In genomic region chr17:40558300-40558584, GRCh38 we compare ENCODE assay signal across 11 cellular contexts. TPM values are rescaled to one million over a fixed set of nuclear protein-coding genes. Genes with fewer than 3 reads are reported as not detected.
DNase-seq lines count a peak whose midpoint lies in the region; ATAC-seq and TF ChIP-seq lines count a peak whose summit lies in the region.
"Had no signal": no experiment of that assay in that cellular context is flagged by ENCODE, and none has a peak within 500 bp of the region (broad histone marks: within the 10 kb centered on the region; RNA-seq: fewer than 3 reads in every experiment).

No MANE protein-coding gene starts in this region.

- no peaks in the 10 kb centered on the region for H3K27me3 Mint-ChIP-seq in activated naive CD4-positive, alpha-beta T cell treated with anti-CD3 and anti-CD28 coated beads, Interleukin-2, amount 10 ng/mL, durations not matched to agents 7 days and 5 days
- no peaks in the 10 kb centered on the region for H3K27me3 Mint-ChIP-seq in activated T-helper 2 cell treated with anti-CD3 and anti-CD28 coated beads, Interferon-gamma antibody, Interleukin-2, Interleukin-4, amounts not matched to agents 10 μg/mL and 5 μg/mL and 100 μg/mL, durations not matched to agents 14 hours and 24 hours and 36 hours (ENCODE audit: low read depth)
- no peaks in the 10 kb centered on the region for H3K27me3 Mint-ChIP-seq in naive thymus-derived CD4-positive, alpha-beta T cell

- POLR2A ChIA-PET in naive thymus-derived CD4-positive, alpha-beta T cell (lab: Charles Lee): interaction anchor here (0.6 to 45.4 kb wide), 11 partner anchors 5 to 261 kb away, joined by 3 to 2132 read pairs (median 5); partner anchors contain the start of genes CCR7 and IGFBP4

- H3K4me1 Mint-ChIP-seq in activated naive CD4-positive, alpha-beta T cell treated with anti-CD3 and anti-CD28 coated beads, Interleukin-2, amount 10 ng/mL, durations not matched to agents 7 days and 5 days: peaks cover 83% of the 10 kb centered on the region
- peaks cover 75% of the 10 kb centered on the region for H3K4me1 Mint-ChIP-seq in activated T-helper 2 cell treated with anti-CD3 and anti-CD28 coated beads, Interferon-gamma antibody, Interleukin-2, Interleukin-4, amounts not matched to agents 10 μg/mL and 5 μg/mL and 100 μg/mL, durations not matched to agents 14 hours and 24 hours and 36 hours (ENCODE audit: low read depth)
- H3K4me1 Mint-ChIP-seq in naive thymus-derived CD4-positive, alpha-beta T cell: peaks cover 51 to 92% (median 76%) of the 10 kb centered on the region in 7 donors

- peaks cover 55 to 69% of the 10 kb centered on the region in 2 donors for H3K4me1 ChIP-seq in naive thymus-derived CD4-positive, alpha-beta T cell (ENCODE audit: control insufficient read depth in 2 of 2, insufficient read depth in 2 of 2, low read length in 2 of 2)
- peaks cover 18 to 37% (median 22%) of the 10 kb centered on the region in 4 donors for H3K4me1 ChIP-seq in transverse colon

- H3K27ac ChIP-seq in naive thymus-derived CD4-positive, alpha-beta T cell (ENCODE audit: low read depth, low read length): peak overlapping the region; percentile 99
- H3K27ac ChIP-seq in transverse colon: peak overlapping the region; percentile 46 to 53 (median 46)

- H3K36me3 ChIP-seq in naive thymus-derived CD4-positive, alpha-beta T cell (ENCODE audit: control insufficient read depth in 2 of 3, insufficient read depth in 3 of 3, low read length in 3 of 3): peaks cover 11 to 91% (median 65%) of the 10 kb centered on the region in 3 experiments
- H3K36me3 ChIP-seq in transverse colon: no peaks in the 10 kb centered on the region

- no peaks in the 10 kb centered on the region for H3K9me3 ChIP-seq in naive thymus-derived CD4-positive, alpha-beta T cell (ENCODE audit: control insufficient read depth in 2 of 3, low read length in 3 of 3)
- no peaks in the 10 kb centered on the region for H3K9me3 ChIP-seq in transverse colon

- no peak for ATAC-seq in naive thymus-derived CD4-positive, alpha-beta T cell
- no peak for ATAC-seq in HG02798 (IDR thresholded peaks at IDR 0.05; ENCODE audit: poor library complexity, unreplicated experiment)

- peak overlapping the region; percentile 84 for H3K27ac Mint-ChIP-seq in activated naive CD4-positive, alpha-beta T cell treated with anti-CD3 and anti-CD28 coated beads, Interleukin-2, amount 10 ng/mL, durations not matched to agents 7 days and 5 days
- peak overlapping the region; percentile 66 for H3K27ac Mint-ChIP-seq in activated T-helper 2 cell treated with anti-CD3 and anti-CD28 coated beads, Interferon-gamma antibody, Interleukin-2, Interleukin-4, amounts not matched to agents 10 μg/mL and 5 μg/mL and 100 μg/mL, durations not matched to agents 14 hours and 24 hours and 36 hours
- peak overlapping the region; percentile 86 to 100 (median 100) for H3K27ac Mint-ChIP-seq in naive thymus-derived CD4-positive, alpha-beta T cell

- CTCF ChIA-PET in activated naive CD4-positive, alpha-beta T cell treated with anti-CD3 and anti-CD28 coated beads, Interleukin-2, amount 10 ng/mL, durations not matched to agents 7 days and 5 days (lab: Charles Lee): interaction anchor here (2.8 to 12.4 kb wide), 5 partner anchors 10 to 198 kb away, joined by 9 to 271 read pairs (median 51); partner anchors contain the start of gene GJD3
- CTCF ChIA-PET in naive thymus-derived CD4-positive, alpha-beta T cell (lab: Charles Lee): interaction anchor here (1.0 to 16.3 kb wide), 6 partner anchors 10 to 56 kb away, joined by 3 to 425 read pairs (median 19); no protein-coding TSS in a partner anchor

- TF ChIP-seq POLR2A in transverse colon (IDR thresholded peaks at IDR 0.05): no peak

- intact Hi-C loops in activated T-helper 2 cell treated with anti-CD3 and anti-CD28 coated beads, Interferon-gamma antibody, Interleukin-2, Interleukin-4, amounts not matched to agents 10 μg/mL and 5 μg/mL and 100 μg/mL, durations not matched to agents 14 hours and 24 hours and 36 hours (cut with micrococcal nuclease): no loop called here
- intact Hi-C loops in naive thymus-derived CD4-positive, alpha-beta T cell (cut with micrococcal nuclease): no loop called here
- intact Hi-C loops in transverse colon (cut with DNase I; ENCODE audit: low total_unique reads): no loop called here

- 84 to 91% methylated on average over 7 of the region's 7 CpGs for WGBS in transverse colon (ENCODE audit: low coverage in 1 of 2), 2 donors

- no peak for DNase-seq in activated naive CD4-positive, alpha-beta T cell treated with anti-CD3 and anti-CD28 coated beads, Interleukin-2, amount 10 ng/mL, durations not matched to agents 7 days and 5 days
- no peak for DNase-seq in activated naive CD4-positive, alpha-beta T cell treated with anti-CD3 and anti-CD28 coated beads, Interleukin-2, amount 50 U/mL, for 16 hours
- no peak for DNase-seq in activated T-helper 2 cell treated with anti-CD3 and anti-CD28 coated beads, Interferon-gamma antibody, Interleukin-2, Interleukin-4, amounts not matched to agents 10 μg/mL and 5 μg/mL and 100 μg/mL, durations not matched to agents 14 hours and 24 hours and 36 hours (ENCODE audit: low spot score)
- no peak for DNase-seq in naive thymus-derived CD4-positive, alpha-beta T cell
- no peak for DNase-seq in transverse colon
- no peak for DNase-seq in stimulated activated CD4-positive, alpha-beta T cell treated with anti-CD3 and anti-CD28 coated beads, Interleukin-2, amount 100 ng/mL, for 48 hours
- DNase-seq in HPDE6-E6E7 (ENCODE audit: extremely low spot score): no peak
- DNase-seq: activated CD4-positive, alpha-beta T cell treated with anti-CD3 and anti-CD28 coated beads for 1 hour; GOT3; NCI-H446 had no signal

- no peaks in the 10 kb centered on the region for H3K9me3 Mint-ChIP-seq in activated naive CD4-positive, alpha-beta T cell treated with anti-CD3 and anti-CD28 coated beads, Interleukin-2, amount 10 ng/mL, durations not matched to agents 7 days and 5 days
- H3K9me3 Mint-ChIP-seq in activated T-helper 2 cell treated with anti-CD3 and anti-CD28 coated beads, Interferon-gamma antibody, Interleukin-2, Interleukin-4, amounts not matched to agents 10 μg/mL and 5 μg/mL and 100 μg/mL, durations not matched to agents 14 hours and 24 hours and 36 hours: no peaks in the 10 kb centered on the region
- peaks cover 0 to 5% (median 0%) of the 10 kb centered on the region in 11 donors for H3K9me3 Mint-ChIP-seq in naive thymus-derived CD4-positive, alpha-beta T cell

- peaks cover 95% of the 10 kb centered on the region for H3K36me3 Mint-ChIP-seq in activated naive CD4-positive, alpha-beta T cell treated with anti-CD3 and anti-CD28 coated beads, Interleukin-2, amount 10 ng/mL, durations not matched to agents 7 days and 5 days
- H3K36me3 Mint-ChIP-seq in activated T-helper 2 cell treated with anti-CD3 and anti-CD28 coated beads, Interferon-gamma antibody, Interleukin-2, Interleukin-4, amounts not matched to agents 10 μg/mL and 5 μg/mL and 100 μg/mL, durations not matched to agents 14 hours and 24 hours and 36 hours (ENCODE audit: low read depth): peaks cover 97% of the 10 kb centered on the region
- H3K36me3 Mint-ChIP-seq in naive thymus-derived CD4-positive, alpha-beta T cell: peaks cover 32 to 79% (median 67%) of the 10 kb centered on the region in 5 donors

- peak overlapping the region; percentile 91 for H3K4me3 Mint-ChIP-seq in activated naive CD4-positive, alpha-beta T cell treated with anti-CD3 and anti-CD28 coated beads, Interleukin-2, amount 10 ng/mL, durations not matched to agents 7 days and 5 days
- peak overlapping the region; percentile 95 for H3K4me3 Mint-ChIP-seq in activated T-helper 2 cell treated with anti-CD3 and anti-CD28 coated beads, Interferon-gamma antibody, Interleukin-2, Interleukin-4, amounts not matched to agents 10 μg/mL and 5 μg/mL and 100 μg/mL, durations not matched to agents 14 hours and 24 hours and 36 hours (ENCODE audit: low read depth)
- H3K4me3 Mint-ChIP-seq in naive thymus-derived CD4-positive, alpha-beta T cell: peak overlapping the region; percentile 64 to 100 (median 98)

- in situ Hi-C loops in transverse colon (cut with MboI; ENCODE audit: low pct_ligation_motif_present in 1 of 4, low pct_unique_long_range_greater_than_20kb in 1 of 4, low sequenced_read_pairs in 3 of 4): no loop called here

- TF ChIP-seq EP300 in transverse colon (IDR thresholded peaks at IDR 0.05; ENCODE audit: low read depth): no peak

- no peak for TF ChIP-seq CTCF in transverse colon (IDR thresholded peaks at IDR 0.05)

- no peaks in the 10 kb centered on the region for H3K27me3 ChIP-seq in naive thymus-derived CD4-positive, alpha-beta T cell (ENCODE audit: control insufficient read depth in 2 of 2, insufficient read depth in 2 of 2, low read length in 2 of 2)
- H3K27me3 ChIP-seq in transverse colon: no peaks in the 10 kb centered on the region

- no peak overlapping the region for H3K4me3 ChIP-seq in naive thymus-derived CD4-positive, alpha-beta T cell (ENCODE audit: low read length)
- no peak overlapping the region for H3K4me3 ChIP-seq in transverse colon

RNA-seq across cellular contexts. Expression of gene CCR7, which starts 7.0 kb away (rescaled TPM):
- total RNA-seq in activated T-helper 2 cell treated with anti-CD3 and anti-CD28 coated beads, Interferon-gamma antibody, Interleukin-2, Interleukin-4, amounts not matched to agents 10 μg/mL and 5 μg/mL and 100 μg/mL, durations not matched to agents 14 hours and 24 hours and 36 hours: 367 and 374 TPM in 2 replicates
- total RNA-seq in naive thymus-derived CD4-positive, alpha-beta T cell: 100 to 1,000 TPM; 153 to 675 (median 262) TPM
- polyA plus RNA-seq in naive thymus-derived CD4-positive, alpha-beta T cell: 1,000 to 10,000 TPM; 1,350 to 2,301 TPM
- 1 to 10 TPM in 2 of 4 donors, under 1 TPM in 1, not detected in 1; 0.14 to 5.4 (median 4.9) TPM for total RNA-seq in transverse colon

RNA-seq across cellular contexts. Expression of gene TNS4, which starts 56.8 kb away (rescaled TPM):
- 8.7 and 9.0 TPM in 2 replicates for total RNA-seq in activated T-helper 2 cell treated with anti-CD3 and anti-CD28 coated beads, Interferon-gamma antibody, Interleukin-2, Interleukin-4, amounts not matched to agents 10 μg/mL and 5 μg/mL and 100 μg/mL, durations not matched to agents 14 hours and 24 hours and 36 hours
- 10 to 100 TPM in 1 of 5 experiments, 1 to 10 TPM in 2, not detected in 2; 1.2 to 10.3 (median 1.3) TPM for total RNA-seq in naive thymus-derived CD4-positive, alpha-beta T cell
- polyA plus RNA-seq in naive thymus-derived CD4-positive, alpha-beta T cell: not detected
- total RNA-seq in transverse colon: 1 to 10 TPM in 3 of 4 donors, not detected in 1; 1.2 to 4.2 (median 2.5) TPM

Comparison
In these comparisons a context has a peak if more than half of its experiments do, and no peak if none do; other contexts are left out.
1. RNA of gene CCR7, which starts 7.0 kb away (total RNA-seq): 367 to 374 TPM in activated T-helper 2 cell treated with anti-CD3 and anti-CD28 coated beads, Interferon-gamma antibody, Interleukin-2, Interleukin-4, amounts not matched to agents 10 μg/mL and 5 μg/mL and 100 μg/mL, durations not matched to agents 14 hours and 24 hours and 36 hours and 153 to 675 TPM in naive thymus-derived CD4-positive, alpha-beta T cell; 0.14 to 5.4 TPM in transverse colon; every median in the first group is over 10 times any median in the second.
2. Peak in every context shown above with its lines, with median percentiles within 50 percentile points of each other: H3K27ac Mint-ChIP-seq and H3K4me3 Mint-ChIP-seq.